24 cellular contexts compared by ENCODE assay signal in the genomic region with DNA sequence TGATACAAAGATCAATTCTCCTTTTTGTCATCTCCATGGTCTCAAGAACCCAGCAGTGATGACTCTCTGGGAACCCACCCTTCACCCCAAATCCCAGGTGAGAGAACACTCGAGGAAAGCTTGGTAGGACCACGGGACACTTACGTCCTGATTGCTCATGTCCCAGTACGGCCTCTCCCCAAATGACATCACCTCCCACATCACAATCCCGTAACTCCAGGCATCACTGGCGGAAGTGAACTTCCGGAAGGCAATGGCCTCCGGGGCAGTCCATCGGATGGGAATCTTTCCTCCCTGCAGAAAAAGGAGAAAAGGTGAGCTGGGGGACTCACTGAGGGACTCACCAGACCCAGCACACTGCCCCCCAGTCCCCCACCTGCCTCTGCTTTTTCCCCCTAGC.
"Had no signal": no experiment of that assay in that cellular context is flagged by ENCODE, and none has a peak within 500 bp of the region (broad histone marks: within the 10 kb centered on the region; RNA-seq: fewer than 3 reads in every experiment).

No MANE protein-coding gene starts in this region.

- H3K4me3 ChIP-seq: hepatocyte, left ventricle myocardium inferior, lower lobe of right lung, mucosa of descending colon, right atrium auricular region, suprapubic skin, thyroid gland, upper lobe of left lung had no signal

- H3K4me2 ChIP-seq: hepatocyte had no signal

- H3K27me3 Mint-ChIP-seq: naive thymus-derived CD8-positive, alpha-beta T cell had no signal

- H3K27ac Mint-ChIP-seq: naive thymus-derived CD8-positive, alpha-beta T cell; stimulated activated effector memory CD8-positive, alpha-beta T cell treated with anti-CD3 and anti-CD28 coated beads, Interleukin-12 subunit alpha, Interleukin-12 subunit beta, amount 100 ng/mL, for 72 hours had no signal

- H3K27me3 ChIP-seq: hepatocyte, right atrium auricular region, suprapubic skin, thyroid gland, upper lobe of left lung had no signal

- H2AFZ ChIP-seq: hepatocyte had no signal

- ATAC-seq: effector memory CD8-positive, alpha-beta T cell; left cardiac atrium; lower lobe of right lung; mucosa of descending colon; naive thymus-derived CD8-positive, alpha-beta T cell; stimulated activated effector memory CD8-positive, alpha-beta T cell treated with anti-CD3 and anti-CD28 coated beads, Interleukin-12 subunit alpha, Interleukin-12 subunit beta, amount 100 ng/mL, for 72 hours; stimulated activated naive CD8-positive, alpha-beta T cell treated with anti-CD3 and anti-CD28 coated beads, Interleukin-15, Interleukin-2, amounts not matched to agents 100 U/mL and 50 U/mL, for 24 hours had no signal

- DNase-seq: cortex of kidney; effector memory CD8-positive, alpha-beta T cell; erythroblast; foreskin melanocyte; head of caudate nucleus; kidney; left cardiac atrium; left ventricle myocardium inferior; lower lobe of right lung; mesendoderm; mucosa of descending colon; naive thymus-derived CD8-positive, alpha-beta T cell; posterior cingulate gyrus; small intestine; stimulated activated CD4-positive, alpha-beta T cell treated with anti-CD3 and anti-CD28 coated beads, Interleukin-2, amount 100 ng/mL, for 48 hours; stimulated activated naive CD8-positive, alpha-beta T cell treated with anti-CD3 and anti-CD28 coated beads, Interleukin-15, Interleukin-2, amounts not matched to agents 100 U/mL and 50 U/mL, for 24 hours; thyroid gland; upper lobe of left lung had no signal

- H3K27ac ChIP-seq: hepatocyte, left ventricle myocardium inferior, lower lobe of right lung, neutrophil, right atrium auricular region, suprapubic skin, thyroid gland had no signal

- H3K9me3 Mint-ChIP-seq: central memory CD8-positive, alpha-beta T cell; effector memory CD8-positive, alpha-beta T cell; naive thymus-derived CD8-positive, alpha-beta T cell; stimulated activated effector memory CD8-positive, alpha-beta T cell treated with anti-CD3 and anti-CD28 coated beads, Interleukin-12 subunit alpha, Interleukin-12 subunit beta, amount 100 ng/mL, for 72 hours had no signal

- H3K4me3 Mint-ChIP-seq: central memory CD8-positive, alpha-beta T cell; effector memory CD8-positive, alpha-beta T cell; naive thymus-derived CD8-positive, alpha-beta T cell; stimulated activated effector memory CD8-positive, alpha-beta T cell treated with anti-CD3 and anti-CD28 coated beads, Interleukin-12 subunit alpha, Interleukin-12 subunit beta, amount 100 ng/mL, for 72 hours had no signal

- H3K36me3 Mint-ChIP-seq: stimulated activated effector memory CD8-positive, alpha-beta T cell treated with anti-CD3 and anti-CD28 coated beads, Interleukin-12 subunit alpha, Interleukin-12 subunit beta, amount 100 ng/mL, for 72 hours had no signal

- H3K9me3 ChIP-seq: left ventricle myocardium inferior, lower lobe of right lung, mucosa of descending colon, neutrophil, right atrium auricular region, suprapubic skin, thyroid gland, upper lobe of left lung had no signal
